Comparison of ENCODE assay signal across 2 cellular contexts in genomic region chr3:51815614-51816013, GRCh38.
A peak's percentile ranks its signal among the peaks of the same experiment; 100 is the strongest.
TF ChIP-seq lines count a peak whose summit lies in the region.

No MANE protein-coding gene starts in this region.

TF ChIP-seq in GM23338, 12 proteins besides CTCF, POLR2A, EP300 and RAD21:
- TF ChIP-seq ZNF462 (CRISPR knock-in tag; IDR thresholded peaks at IDR 0.05) (no peak), ZNF331 (CRISPR knock-in tag; IDR thresholded peaks at IDR 0.05; ENCODE audit: low read depth) (no peak), EZH2 (IDR thresholded peaks at IDR 0.05; ENCODE audit: low read depth, unreplicated experiment) (no peak), ZNF114 (CRISPR knock-in tag; IDR thresholded peaks at IDR 0.05) (no peak), JUNB (IDR thresholded peaks at IDR 0.05; ENCODE audit: unreplicated experiment) (no peak), EZH2phosphoT487 (IDR thresholded peaks at IDR 0.05; ENCODE audit: unreplicated experiment) (no peak), POLR2AphosphoS5 (IDR thresholded peaks at IDR 0.05; ENCODE audit: low read depth) (no peak), NANOG (IDR thresholded peaks at IDR 0.05; ENCODE audit: borderline replicate concordance) (no peak), STAT1 (IDR thresholded peaks at IDR 0.05; ENCODE audit: unreplicated experiment) (no peak), REST (IDR thresholded peaks at IDR 0.05; ENCODE audit: unreplicated experiment) (no peak), ETS1 (IDR thresholded peaks at IDR 0.05) (no peak), CREB1 (CRISPR knock-in tag; IDR thresholded peaks at IDR 0.05; ENCODE audit: low read depth) (no peak)
TF ChIP-seq in GM23338: peak in this region for 0.

TF ChIP-seq in K562, 482 proteins besides CTCF, POLR2A, EP300 and RAD21:
- TF ChIP-seq DLX4 (CRISPR knock-in tag; IDR thresholded peaks at IDR 0.05) (no peak), RFX5 (IDR thresholded peaks at IDR 0.05; ENCODE audit: low read depth, low read length) (no peak), EZH2 (IDR thresholded peaks at IDR 0.05; ENCODE audit: borderline replicate concordance, low read depth, low read length) (no peak), PHTF2 (CRISPR knock-in tag; IDR thresholded peaks at IDR 0.05) (no peak), NFE2 (IDR thresholded peaks at IDR 0.05; ENCODE audit: low read depth) (0 out of 2 replicates have a peak, but pooled peaks have one; percentile 8), NR2F6 (CRISPR knock-in tag; IDR thresholded peaks at IDR 0.05) (no peak), PTRF (tag; IDR thresholded peaks at IDR 0.05) (no peak)
